1 cellular context compared by ENCODE assay signal in genomic region chr2:129296401-129297343, GRCh38.
A peak's percentile ranks its signal among the peaks of the same experiment; 100 is the strongest.
TF ChIP-seq lines count a peak whose summit lies in the region.

No MANE protein-coding gene starts in this region.

TF ChIP-seq in K562, 482 proteins besides CTCF, POLR2A, EP300 and RAD21 (continued from another document):
- TF ChIP-seq FOXO4 (CRISPR knock-in tag; IDR thresholded peaks at IDR 0.05) (no peak), PBX2 (CRISPR knock-in tag; IDR thresholded peaks at IDR 0.05; ENCODE audit: low read depth) (no peak), PBX2 (tag; conservative IDR thresholded peaks at IDR 0.05; ENCODE audit: low read depth) (0 out of 2 replicates have a peak, but pooled peaks have one; percentile 8)
